ENCODE assay signal across 17 cellular contexts in the genomic region with DNA sequence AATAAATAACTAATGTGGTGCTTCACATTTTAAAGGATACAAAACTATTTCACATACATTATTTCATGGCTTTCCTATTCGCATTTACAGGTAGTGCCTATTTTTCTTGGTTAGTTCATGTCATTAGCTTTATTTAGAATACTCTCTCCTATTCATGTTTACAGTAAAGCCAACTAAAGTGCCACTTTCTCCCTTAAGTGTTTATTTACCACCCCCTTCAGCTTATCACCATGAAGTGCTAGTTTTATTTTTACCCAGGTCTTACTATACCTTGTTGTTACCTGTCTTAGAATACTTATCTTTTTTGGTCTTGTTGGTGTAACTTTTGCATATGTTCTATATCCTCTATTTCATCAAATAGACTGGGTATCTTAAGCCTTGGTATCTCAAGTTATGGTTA.
DNase-seq lines count a peak whose midpoint lies in the region; ATAC-seq and TF ChIP-seq lines count a peak whose summit lies in the region.
"Had no signal": no experiment of that assay in that cellular context is flagged by ENCODE, and none has a peak within 500 bp of the region (broad histone marks: within the 10 kb centered on the region; RNA-seq: fewer than 3 reads in every experiment).

No MANE protein-coding gene starts in this region.

- no peaks in the 10 kb centered on the region for H3K36me3 ChIP-seq in left lung
- H3K36me3 ChIP-seq: BLaER1 treated with 17β-estradiol and CSF1 and Interleukin-3, amounts not matched to agents 10 nM and 100 nM had no signal

- intact Hi-C loops in left lung (cut with DNase I) = no loop called here

- H3K27ac ChIP-seq in left lung = no peak overlapping the region
- H3K27ac ChIP-seq: 22Rv1; A549; BLaER1 treated with 17β-estradiol and CSF1 and Interleukin-3, amounts not matched to agents 10 nM and 100 nM; C4-2B had no signal

- peak; percentile 77 for ATAC-seq in left lung
- no peak for ATAC-seq in HG03135 (IDR thresholded peaks at IDR 0.05; ENCODE audit: unreplicated experiment)
- ATAC-seq: CD8-positive, alpha-beta T cell had no signal

- DNase-seq in DMS53 (lab: John Stamatoyannopoulos, UW) (peak; percentile 19), DMS53 treated with DMSO at 0.1 percent for 48 hours (lab: John Stamatoyannopoulos, UW; ENCODE audit: unreplicated experiment) (no peak), NCI-H345 (lab: John Stamatoyannopoulos, UW) (peak; percentile 5), NCI-H345 treated with DMSO at 0.1 percent for 48 hours (lab: John Stamatoyannopoulos, UW; ENCODE audit: unreplicated experiment) (no peak), left lung (no peak), SHP77 treated with DMSO at 0.1 percent for 48 hours (lab: John Stamatoyannopoulos, UW) (no peak)
- DNase-seq: Calu3; CD4-positive, alpha-beta T cell; CD8-positive, alpha-beta T cell; DMS79 treated with DMSO at 0.1 percent for 48 hours; GF-D8 had no signal

- H3K4me1 ChIP-seq in left lung = no peaks in the 10 kb centered on the region
- H3K4me1 ChIP-seq: A549; BLaER1 treated with 17β-estradiol and CSF1 and Interleukin-3, amounts not matched to agents 10 nM and 100 nM; Caco-2 had no signal

- H3K27me3 ChIP-seq in left lung = no peaks in the 10 kb centered on the region
- H3K27me3 ChIP-seq: BLaER1 treated with 17β-estradiol and CSF1 and Interleukin-3, amounts not matched to agents 10 nM and 100 nM had no signal

- no peak for TF ChIP-seq CTCF in left lung (IDR thresholded peaks at IDR 0.05)

- no peaks in the 10 kb centered on the region for H3K9me3 ChIP-seq in left lung
- H3K9me3 ChIP-seq: A549; BLaER1 treated with 17β-estradiol and CSF1 and Interleukin-3, amounts not matched to agents 10 nM and 100 nM; Caco-2 had no signal

- no peak overlapping the region for H3K4me3 ChIP-seq in left lung
- H3K4me3 ChIP-seq: A549; BLaER1 treated with 17β-estradiol and CSF1 and Interleukin-3, amounts not matched to agents 10 nM and 100 nM had no signal

Comparison
In these comparisons a context has a peak if more than half of its experiments do, and no peak if none do; other contexts are left out.
1. DNase-seq: peak in DMS53 (single experiment) and NCI-H345 (single experiment); none in DMS53 treated with DMSO at 0.1 percent for 48 hours (single experiment), NCI-H345 treated with DMSO at 0.1 percent for 48 hours (single experiment), left lung (0 of 2) and SHP77 treated with DMSO at 0.1 percent for 48 hours (single experiment).